ENCODE assay signal across 11 cellular contexts in the genomic region with DNA sequence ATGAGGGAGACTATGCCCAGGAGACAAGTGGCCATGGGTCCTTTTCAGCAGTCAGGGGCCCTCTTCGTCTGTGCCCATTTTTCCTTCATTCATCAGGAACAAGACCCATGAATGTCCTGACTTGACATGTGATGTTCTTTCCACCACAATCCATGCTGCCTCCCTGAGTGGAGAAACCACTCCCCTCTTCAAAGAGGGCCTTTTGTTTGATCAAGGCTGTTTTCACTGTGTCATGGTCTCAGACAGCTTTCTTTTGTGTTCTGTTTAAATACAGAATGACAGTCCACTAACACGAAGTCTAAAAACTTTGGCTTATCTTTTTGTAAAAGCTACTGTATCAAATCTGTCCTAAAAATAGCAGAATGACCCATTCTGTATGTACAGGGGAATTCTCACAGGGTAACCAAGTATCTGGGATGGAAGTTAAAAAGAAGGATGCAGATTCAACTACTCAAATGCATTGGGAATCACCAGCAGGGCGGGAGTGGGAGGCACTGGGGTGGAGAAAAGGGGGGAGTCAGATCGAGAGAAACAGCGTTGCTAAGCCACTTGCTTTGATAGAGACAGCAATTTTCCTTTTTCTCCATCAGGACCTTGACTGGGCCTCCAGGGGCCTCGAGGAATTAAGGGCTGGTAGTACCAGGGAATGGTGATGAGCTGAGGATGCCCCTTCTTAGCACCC. TPM values are rescaled to one million over a fixed set of nuclear protein-coding genes. Genes with fewer than 3 reads are reported as not detected.
"Had no signal": no experiment of that assay in that cellular context is flagged by ENCODE, and none has a peak within 500 bp of the region (broad histone marks: within the 10 kb centered on the region; RNA-seq: fewer than 3 reads in every experiment).

No MANE protein-coding gene starts in this region.

- H3K27me3 ChIP-seq: adrenal gland had no signal

- H3K36me3 ChIP-seq: adrenal gland, esophagus squamous epithelium, heart right ventricle, neutrophil had no signal

- H3K4me2 ChIP-seq: smooth muscle cell had no signal

- H3K4me1 ChIP-seq: adrenal gland, esophagus squamous epithelium, heart right ventricle had no signal

- DNase-seq: activated CD4-positive, alpha-beta T cell treated with anti-CD3 and anti-CD28 coated beads, Interleukin-2, amount 50 U/mL, for 1 hour; activated naive CD4-positive, alpha-beta T cell treated with anti-CD3 and anti-CD28 coated beads, Interleukin-2, amount 10 ng/mL, durations not matched to agents 7 days and 5 days; adrenal gland; cerebellar nuclear complex; dermis blood vessel endothelial cell; esophagus squamous epithelium; foreskin fibroblast; heart right ventricle; right cardiac atrium had no signal

- H3K4me3 ChIP-seq: adrenal gland, esophagus squamous epithelium, heart right ventricle, smooth muscle cell had no signal

- H3K9me3 ChIP-seq: adrenal gland, esophagus squamous epithelium, heart right ventricle, neutrophil had no signal

- H3K27ac ChIP-seq: adrenal gland, esophagus squamous epithelium, heart right ventricle, neutrophil had no signal

RNA-seq across cellular contexts. Expression of a gene that starts 13.9 kb away (rescaled TPM):
- total RNA-seq: dermis blood vessel endothelial cell had no signal
- polyA plus RNA-seq: adrenal gland, smooth muscle cell had no signal
